In the genomic region with DNA sequence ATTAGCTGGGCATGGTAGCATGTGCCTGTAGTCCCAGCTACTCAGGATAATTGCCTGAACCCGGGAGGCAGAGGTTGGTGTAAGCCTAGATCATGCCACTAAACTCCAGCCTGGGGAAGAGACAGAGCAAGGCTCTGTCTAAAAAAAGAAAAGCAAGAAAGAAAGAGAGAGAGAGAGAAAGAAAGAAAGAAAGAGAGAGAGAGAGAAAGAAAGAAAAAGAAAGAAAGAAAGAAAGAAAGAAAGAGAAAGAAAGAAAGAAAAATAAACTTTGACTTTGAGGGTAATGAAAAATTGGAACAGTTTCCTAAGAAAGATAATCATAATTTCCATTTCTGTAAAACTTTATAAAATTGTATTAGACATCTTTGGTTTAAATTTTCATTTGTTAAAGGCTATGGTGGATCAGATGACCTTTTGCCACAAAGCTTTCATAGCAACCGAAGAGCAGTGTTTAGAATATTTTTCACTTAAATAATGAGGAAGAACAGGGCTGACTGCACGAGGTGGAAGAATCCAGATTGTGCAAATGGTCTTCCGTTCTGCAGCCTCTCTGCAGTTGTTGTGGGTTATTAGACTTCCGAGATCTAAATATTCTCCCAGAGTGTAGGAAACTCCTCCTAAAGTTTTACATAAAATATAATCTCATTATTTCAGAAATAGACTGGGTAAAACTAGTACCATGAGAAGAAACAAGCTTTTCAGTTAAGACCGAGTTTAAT, we compare ENCODE assay signal across 13 cellular contexts. TPM values are rescaled to one million over a fixed set of nuclear protein-coding genes. Genes with fewer than 3 reads are reported as not detected.
A peak's percentile ranks its signal among the peaks of the same experiment; 100 is the strongest.
DNase-seq lines count a peak whose midpoint lies in the region; ATAC-seq, FAIRE-seq and TF ChIP-seq lines count a peak whose summit lies in the region.
"Had no signal": no experiment of that assay in that cellular context is flagged by ENCODE, and none has a peak within 500 bp of the region (broad histone marks: within the 10 kb centered on the region; RNA-seq: fewer than 3 reads in every experiment).

No MANE protein-coding gene starts in this region.

- no peak for TF ChIP-seq POLR2A in Peyer's patch (IDR thresholded peaks at IDR 0.05)
- TF ChIP-seq POLR2A in thyroid gland (IDR thresholded peaks at IDR 0.05): no peak

- ATAC-seq in Right ventricle myocardium superior (ENCODE audit: poor library complexity) (peak; percentile 36), right cardiac atrium (no peak)

- TF ChIP-seq CTCF in Peyer's patch (IDR thresholded peaks at IDR 0.05) (no peak), thyroid gland (IDR thresholded peaks at IDR 0.05) (no peak)

- H3K36me3 ChIP-seq in Peyer's patch (no peaks in the 10 kb centered on the region), thyroid gland (no peaks in the 10 kb centered on the region)

- H3K4me3 ChIP-seq in right cardiac atrium (ENCODE audit: low read length) (no peak overlapping the region), Peyer's patch (no peak overlapping the region), thyroid gland (replicated peaks in 1 of 3) (no peak overlapping the region)
- H3K4me3 ChIP-seq: lung had no signal

- H3K9me3 ChIP-seq in right cardiac atrium (ENCODE audit: control insufficient read depth, low read length): no peaks in the 10 kb centered on the region
- H3K9me3 ChIP-seq in Peyer's patch: no peaks in the 10 kb centered on the region
- H3K9me3 ChIP-seq in thyroid gland: no peaks in the 10 kb centered on the region

- FAIRE-seq in islet of Langerhans (lab: Jason Lieb, UNC): peak; percentile 55

- intact Hi-C loops in Right ventricle myocardium superior (cut with DNase I) (no loop called here), right cardiac atrium (cut with DNase I) (no loop called here), thyroid gland (cut with DNase I) (no loop called here)

- peaks cover 5% of the 10 kb centered on the region for H3K4me1 ChIP-seq in right cardiac atrium (ENCODE audit: control insufficient read depth, insufficient read depth, low read length)
- H3K4me1 ChIP-seq in Peyer's patch: peaks cover 0 to 19% (median 0%) of the 10 kb centered on the region in 4 donors
- peaks cover 25 to 26% of the 10 kb centered on the region in 2 donors for H3K4me1 ChIP-seq in thyroid gland

- H3K27me3 ChIP-seq in right cardiac atrium (ENCODE audit: control insufficient read depth, insufficient read depth) (no peaks in the 10 kb centered on the region), Peyer's patch (no peaks in the 10 kb centered on the region), thyroid gland (no peaks in the 10 kb centered on the region)

- no peak overlapping the region for H3K27ac ChIP-seq in right cardiac atrium (ENCODE audit: low read length)
- peak overlapping the region in 1 of 4 donors; percentile 51 for H3K27ac ChIP-seq in Peyer's patch
- peak overlapping the region in 2 of 3 donors; percentile 2 to 7 for H3K27ac ChIP-seq in thyroid gland

- DNase-seq in Right ventricle myocardium superior (no peak), right cardiac atrium (no peak), Peyer's patch (peak in 2 of 3 donors; percentile 38 to 53), thyroid gland (no peak), ureter (ENCODE audit: low spot score) (no peak), AG08396 (ENCODE audit: low spot score) (no peak)
- DNase-seq in activated CD4-positive, alpha-beta T cell treated with anti-CD3 and anti-CD28 coated beads for 48 hours: no peak
- DNase-seq: activated T-cell treated with anti-CD3 and anti-CD28 coated beads, Interleukin-2, amount 50 U/mL, for 24 hours; cerebellar nuclear complex; HFFc6; NCI-H146 had no signal

- WGBS in right cardiac atrium: 50% methylated on average over 6 of the region's 6 CpGs
- 65 to 78% methylated on average over 6 of the region's 6 CpGs for WGBS in thyroid gland, 2 donors

RNA-seq across cellular contexts. Expression of a gene that starts 55.9 kb away (rescaled TPM):
- 2.4 TPM for total RNA-seq in Right ventricle myocardium superior
- 1 to 10 TPM; 3.4 to 8.2 (median 4.8) TPM for total RNA-seq in right cardiac atrium
- 0.97 TPM for polyA plus RNA-seq in right cardiac atrium
- total RNA-seq in Peyer's patch: 100 to 1,000 TPM; 182 to 423 (median 320) TPM
- 100 to 1,000 TPM; 200 to 369 (median 323) TPM for total RNA-seq in thyroid gland
- total RNA-seq in ureter: 110 TPM

Comparison
In these comparisons a context has a peak if more than half of its experiments do, and no peak if none do; other contexts are left out.
1. DNase-seq: peak in Peyer's patch (2 of 3); none in Right ventricle myocardium superior (single experiment), right cardiac atrium (0 of 3), thyroid gland (0 of 2), ureter (single experiment), activated CD4-positive, alpha-beta T cell treated with anti-CD3 and anti-CD28 coated beads for 48 hours (single experiment) and AG08396 (single experiment).
2. RNA of a gene that starts 55.9 kb away (total RNA-seq): 200 to 369 TPM in thyroid gland, 182 to 423 TPM in Peyer's patch and 110 TPM in ureter (single experiment); 3.4 to 8.2 TPM in right cardiac atrium and 2.4 TPM in Right ventricle myocardium superior (single experiment); every median in the first group is over 10 times any median in the second.